ENCODE assay signal across 8 cellular contexts in genomic region chr7:94620703-94621118, GRCh38. TPM values are rescaled to one million over a fixed set of nuclear protein-coding genes. Genes with fewer than 3 reads are reported as not detected.
DNase-seq lines count a peak whose midpoint lies in the region; ATAC-seq lines count a peak whose summit lies in the region.

No MANE protein-coding gene starts in this region.

- no peak overlapping the region for H3K4me3 ChIP-seq in CD4-positive, CD25-positive, alpha-beta regulatory T cell (ENCODE audit: low read depth, low read length)

- H3K27me3 ChIP-seq in CD4-positive, CD25-positive, alpha-beta regulatory T cell (ENCODE audit: control insufficient read depth, insufficient read depth, low read length), result no peaks in the 10 kb centered on the region

- H3K36me3 Mint-ChIP-seq in CD4-positive, CD25-positive, alpha-beta regulatory T cell, result no peaks in the 10 kb centered on the region

- H3K27ac Mint-ChIP-seq in CD4-positive, CD25-positive, alpha-beta regulatory T cell, result no peak overlapping the region

- ATAC-seq in CD4-positive, CD25-positive, alpha-beta regulatory T cell (ENCODE audit: low read depth in 2 of 2), result peak; percentile 64 to 68
- ATAC-seq in GM19351 (IDR thresholded peaks at IDR 0.05; ENCODE audit: unreplicated experiment) (peak; percentile 95), HG03280 (IDR thresholded peaks at IDR 0.05; ENCODE audit: unreplicated experiment) (peak; percentile 90)

- H3K9me3 Mint-ChIP-seq in CD4-positive, CD25-positive, alpha-beta regulatory T cell, result no peaks in the 10 kb centered on the region

- H3K4me3 Mint-ChIP-seq in CD4-positive, CD25-positive, alpha-beta regulatory T cell, result no peak overlapping the region

- no peak overlapping the region for H3K27ac ChIP-seq in CD4-positive, CD25-positive, alpha-beta regulatory T cell (ENCODE audit: insufficient read depth, low read length, poor library complexity, severe bottlenecking)

- H3K4me1 ChIP-seq in CD4-positive, CD25-positive, alpha-beta regulatory T cell (ENCODE audit: control insufficient read depth, insufficient read depth, low read length, poor library complexity, severe bottlenecking), result no peaks in the 10 kb centered on the region

- no peaks in the 10 kb centered on the region for H3K9me3 ChIP-seq in CD4-positive, CD25-positive, alpha-beta regulatory T cell (ENCODE audit: control insufficient read depth in 2 of 2, low read length in 2 of 2)

- H3K36me3 ChIP-seq in CD4-positive, CD25-positive, alpha-beta regulatory T cell (ENCODE audit: control insufficient read depth, insufficient read depth, low read length), result no peaks in the 10 kb centered on the region

- H3K27me3 Mint-ChIP-seq in CD4-positive, CD25-positive, alpha-beta regulatory T cell, result peaks cover 5% of the 10 kb centered on the region

- DNase-seq in CD4-positive, CD25-positive, alpha-beta regulatory T cell, result peak in 1 of 3 donors; percentile 27
- DNase-seq in RPMI8226 (peak; percentile 86), amygdala (lab: John Stamatoyannopoulos, UW) (peak in 36 of 56 donors; percentile 0 to 69 (median 18)), iPS-NIHi7 (ENCODE audit: extremely low spot score) (peak; percentile 42), retina (no peak)
- DNase-seq in stimulated activated CD4-positive, alpha-beta T cell treated with anti-CD3 and anti-CD28 coated beads, Interleukin-1b, Interleukin-23, amount 100 ng/mL, for 4 hours (ENCODE audit: low read depth in 2 of 2), result peak; percentile 0 to 3

- peaks cover 0 to 4% (median 2%) of the 10 kb centered on the region in 4 donors for H3K4me1 Mint-ChIP-seq in CD4-positive, CD25-positive, alpha-beta regulatory T cell

RNA-seq across cellular contexts. Expression of gene SGCE, which starts 35.2 kb away (rescaled TPM):
- 1.5 TPM for total RNA-seq in CD4-positive, CD25-positive, alpha-beta regulatory T cell
- 1 to 10 TPM in 1 of 4 donors, under 1 TPM in 2, not detected in 1; 0.14 to 1.8 (median 0.56) TPM for polyA plus RNA-seq in CD4-positive, CD25-positive, alpha-beta regulatory T cell
